Comparison of ENCODE assay signal across 13 cellular contexts in genomic region chr1:13808729-13809131, GRCh38.
DNase-seq lines count a peak whose midpoint lies in the region; ATAC-seq and TF ChIP-seq lines count a peak whose summit lies in the region.
"Had no signal": no experiment of that assay in that cellular context is flagged by ENCODE, and none has a peak within 500 bp of the region (broad histone marks: within the 10 kb centered on the region; RNA-seq: fewer than 3 reads in every experiment).

No MANE protein-coding gene starts in this region.

- no peaks in the 10 kb centered on the region for H3K4me1 Mint-ChIP-seq in glutamatergic neuron (ENCODE audit: low read depth, unreplicated experiment)

- no peak for TF ChIP-seq POLR2A in heart left ventricle (IDR thresholded peaks at IDR 0.05)

- H3K36me3 ChIP-seq in RWPE2 (ENCODE audit: low read depth) (no peaks in the 10 kb centered on the region), heart left ventricle (peaks cover 0 to 8% (median 0%) of the 10 kb centered on the region in 9 donors), upper lobe of right lung (no peaks in the 10 kb centered on the region)

- no peaks in the 10 kb centered on the region for H3K4me1 ChIP-seq in RWPE2 (ENCODE audit: insufficient read depth, poor library complexity, severe bottlenecking)
- H3K4me1 ChIP-seq in heart left ventricle: peaks cover 0 to 7% (median 1%) of the 10 kb centered on the region in 12 donors
- H3K4me1 ChIP-seq in upper lobe of right lung: no peaks in the 10 kb centered on the region

- intact Hi-C loops in Right ventricle myocardium inferior (cut with DNase I): no loop called here
- intact Hi-C loops in cardiac septum (cut with DNase I): no loop called here
- intact Hi-C loops in heart left ventricle (cut with DNase I): loop anchor here in 2 of 10 donors (5.0 to 10.0 kb wide), 2 partner anchors 64 to 136 kb away; no protein-coding TSS in a partner anchor
- intact Hi-C loops in upper lobe of right lung (cut with DNase I): no loop called here

- no peak overlapping the region for H3K4me3 ChIP-seq in RWPE2 (ENCODE audit: severe bottlenecking)
- no peak overlapping the region for H3K4me3 ChIP-seq in heart left ventricle
- no peak overlapping the region for H3K4me3 ChIP-seq in upper lobe of right lung
- H3K4me3 ChIP-seq: dorsolateral prefrontal cortex had no signal

- WGBS in heart left ventricle, 4 donors: 60 to 75% (median 67%) methylated on average over 5 to 7 of the region's 7 CpGs

- H3K27ac ChIP-seq in RWPE2 (ENCODE audit: poor library complexity, severe bottlenecking) (no peak overlapping the region), heart left ventricle (no peak overlapping the region), upper lobe of right lung (no peak overlapping the region)
- H3K27ac ChIP-seq: KMS-11, neutrophil had no signal

- H3K36me3 Mint-ChIP-seq in glutamatergic neuron (ENCODE audit: unreplicated experiment): no peaks in the 10 kb centered on the region

- H3K9me3 ChIP-seq in RWPE2 (ENCODE audit: severe bottlenecking) (no peaks in the 10 kb centered on the region), heart left ventricle (no peaks in the 10 kb centered on the region), upper lobe of right lung (no peaks in the 10 kb centered on the region)
- H3K9me3 ChIP-seq: neutrophil had no signal

- H3K27me3 Mint-ChIP-seq in glutamatergic neuron (ENCODE audit: unreplicated experiment): no peaks in the 10 kb centered on the region
- H3K27me3 Mint-ChIP-seq: CD4-positive, alpha-beta T cell had no signal

- peak; percentile 79 for DNase-seq in Right ventricle myocardium inferior (ENCODE audit: missing footprints)
- DNase-seq in cardiac septum (ENCODE audit: low spot score): no peak
- no peak for DNase-seq in RWPE2 (ENCODE audit: low spot score)
- DNase-seq in heart left ventricle: peak in 3 of 5 donors; percentile 54 to 69 (median 60)
- DNase-seq in upper lobe of right lung: peak; percentile 61
- DNase-seq in activated gamma-delta T cell treated with Interleukin-2 at 50 U/mL for 16 hours: no peak
- no peak for DNase-seq in glutamatergic neuron
- DNase-seq: CD4-positive, alpha-beta T cell had no signal

- ATAC-seq in Right ventricle myocardium inferior (peak; percentile 57), RWPE2 (ENCODE audit: low read depth) (peak; percentile 44; the same call in 2 of the 3 replicates), heart left ventricle (peak in 3 of 4 donors; percentile 31 to 53 (median 49)), upper lobe of right lung (no peak), GM21423 (IDR thresholded peaks at IDR 0.05; ENCODE audit: unreplicated experiment) (no peak)

- TF ChIP-seq CTCF in RWPE2 (IDR thresholded peaks at IDR 0.05; ENCODE audit: poor library complexity, severe bottlenecking): no peak
- no peak for TF ChIP-seq CTCF in heart left ventricle (IDR thresholded peaks at IDR 0.05)
- TF ChIP-seq CTCF in upper lobe of right lung (IDR thresholded peaks at IDR 0.05): no peak
- TF ChIP-seq CTCF in glutamatergic neuron (IDR thresholded peaks at IDR 0.05; ENCODE audit: partially characterized antibody, unreplicated experiment): no peak

- no peak overlapping the region for H3K27ac Mint-ChIP-seq in glutamatergic neuron (ENCODE audit: unreplicated experiment)
- H3K27ac Mint-ChIP-seq: activated T-helper 2 cell treated with anti-CD3 and anti-CD28 coated beads, Interferon-gamma antibody, Interleukin-2, Interleukin-4, amounts not matched to agents 10 μg/mL and 5 μg/mL and 100 μg/mL, durations not matched to agents 14 hours and 24 hours and 36 hours had no signal

- no peaks in the 10 kb centered on the region for H3K27me3 ChIP-seq in RWPE2 (ENCODE audit: insufficient read depth, poor library complexity, severe bottlenecking)
- H3K27me3 ChIP-seq in heart left ventricle: no peaks in the 10 kb centered on the region
- H3K27me3 ChIP-seq in upper lobe of right lung: no peaks in the 10 kb centered on the region
- H3K27me3 ChIP-seq: dorsolateral prefrontal cortex, neutrophil had no signal

- H3K9me3 Mint-ChIP-seq in glutamatergic neuron (ENCODE audit: unreplicated experiment): peaks cover 10% of the 10 kb centered on the region
- H3K9me3 Mint-ChIP-seq: activated T-helper 2 cell treated with anti-CD3 and anti-CD28 coated beads, Interferon-gamma antibody, Interleukin-2, Interleukin-4, amounts not matched to agents 10 μg/mL and 5 μg/mL and 100 μg/mL, durations not matched to agents 14 hours and 24 hours and 36 hours; CD4-positive, alpha-beta T cell had no signal

- H3K4me3 Mint-ChIP-seq in glutamatergic neuron (ENCODE audit: unreplicated experiment): no peak overlapping the region
- H3K4me3 Mint-ChIP-seq: CD4-positive, alpha-beta T cell had no signal

Comparison
In these comparisons a context has a peak if more than half of its experiments do, and no peak if none do; other contexts are left out.
1. DNase-seq: peak in Right ventricle myocardium inferior (single experiment), heart left ventricle (3 of 5) and upper lobe of right lung (single experiment); none in cardiac septum (single experiment), RWPE2 (single experiment), activated gamma-delta T cell treated with Interleukin-2 at 50 U/mL for 16 hours (single experiment) and glutamatergic neuron (single experiment).
2. ATAC-seq: peak in Right ventricle myocardium inferior (single experiment), RWPE2 (single experiment) and heart left ventricle (3 of 4); none in upper lobe of right lung (single experiment) and GM21423 (single experiment).